1 cellular context compared by ENCODE assay signal in genomic region chr14:23366163-23366921, GRCh38.
TF ChIP-seq lines count a peak whose summit lies in the region.

No MANE protein-coding gene starts in this region.

TF ChIP-seq in SK-N-SH, 30 proteins besides CTCF, POLR2A, EP300 and RAD21 (continued from another document):
- no peak for TF ChIP-seq PBX3 (IDR thresholded peaks at IDR 0.05)
- peak; percentile 49; the same call in 1 of the 2 replicates for TF ChIP-seq MXI1 (IDR thresholded peaks at IDR 0.05; ENCODE audit: low read depth, low read length)
- no peak for TF ChIP-seq SMC3 (IDR thresholded peaks at IDR 0.05; ENCODE audit: low read depth, low read length)
- no peak for TF ChIP-seq EZH2phosphoT487 (IDR thresholded peaks at IDR 0.05; ENCODE audit: borderline replicate concordance, low read depth)
- TF ChIP-seq RXRA (IDR thresholded peaks at IDR 0.05; ENCODE audit: borderline replicate concordance, low read depth) = no peak
- peak; percentile 45 for TF ChIP-seq TAF1 (IDR thresholded peaks at IDR 0.05; ENCODE audit: borderline replicate concordance, low read depth, low read length)
- peak; percentile 85 for TF ChIP-seq POLR2AphosphoS5 (IDR thresholded peaks at IDR 0.05; ENCODE audit: low read depth, low read length)
- TF ChIP-seq NRF1 (IDR thresholded peaks at IDR 0.05; ENCODE audit: low read depth, low read length) = no peak
- TF ChIP-seq, protein P1, sequence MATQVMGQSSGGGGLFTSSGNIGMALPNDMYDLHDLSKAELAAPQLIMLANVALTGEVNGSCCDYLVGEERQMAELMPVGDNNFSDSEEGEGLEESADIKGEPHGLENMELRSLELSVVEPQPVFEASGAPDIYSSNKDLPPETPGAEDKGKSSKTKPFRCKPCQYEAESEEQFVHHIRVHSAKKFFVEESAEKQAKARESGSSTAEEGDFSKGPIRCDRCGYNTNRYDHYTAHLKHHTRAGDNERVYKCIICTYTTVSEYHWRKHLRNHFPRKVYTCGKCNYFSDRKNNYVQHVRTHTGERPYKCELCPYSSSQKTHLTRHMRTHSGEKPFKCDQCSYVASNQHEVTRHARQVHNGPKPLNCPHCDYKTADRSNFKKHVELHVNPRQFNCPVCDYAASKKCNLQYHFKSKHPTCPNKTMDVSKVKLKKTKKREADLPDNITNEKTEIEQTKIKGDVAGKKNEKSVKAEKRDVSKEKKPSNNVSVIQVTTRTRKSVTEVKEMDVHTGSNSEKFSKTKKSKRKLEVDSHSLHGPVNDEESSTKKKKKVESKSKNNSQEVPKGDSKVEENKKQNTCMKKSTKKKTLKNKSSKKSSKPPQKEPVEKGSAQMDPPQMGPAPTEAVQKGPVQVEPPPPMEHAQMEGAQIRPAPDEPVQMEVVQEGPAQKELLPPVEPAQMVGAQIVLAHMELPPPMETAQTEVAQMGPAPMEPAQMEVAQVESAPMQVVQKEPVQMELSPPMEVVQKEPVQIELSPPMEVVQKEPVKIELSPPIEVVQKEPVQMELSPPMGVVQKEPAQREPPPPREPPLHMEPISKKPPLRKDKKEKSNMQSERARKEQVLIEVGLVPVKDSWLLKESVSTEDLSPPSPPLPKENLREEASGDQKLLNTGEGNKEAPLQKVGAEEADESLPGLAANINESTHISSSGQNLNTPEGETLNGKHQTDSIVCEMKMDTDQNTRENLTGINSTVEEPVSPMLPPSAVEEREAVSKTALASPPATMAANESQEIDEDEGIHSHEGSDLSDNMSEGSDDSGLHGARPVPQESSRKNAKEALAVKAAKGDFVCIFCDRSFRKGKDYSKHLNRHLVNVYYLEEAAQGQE (IDR thresholded peaks at IDR 0.05; ENCODE audit: low read depth, low read length) = no peak
- no peak for TF ChIP-seq FOSL2 (IDR thresholded peaks at IDR 0.05; ENCODE audit: borderline replicate concordance, low read depth)
- no peak for TF ChIP-seq TEAD4 (IDR thresholded peaks at IDR 0.05; ENCODE audit: borderline replicate concordance, insufficient read depth)
- no peak for TF ChIP-seq TCF12 (IDR thresholded peaks at IDR 0.05)
- no peak for TF ChIP-seq FOXJ3 (CRISPR knock-in tag; IDR thresholded peaks at IDR 0.05)
- TF ChIP-seq JUND (IDR thresholded peaks at IDR 0.05) = no peak
- TF ChIP-seq GATA2 (CRISPR knock-in tag; IDR thresholded peaks at IDR 0.05) = no peak
- TF ChIP-seq USF1 (IDR thresholded peaks at IDR 0.05; ENCODE audit: borderline replicate concordance, low read depth) = no peak
